In genomic region chr7:119903090-119903489, GRCh38 we compare ENCODE assay signal across 3 cellular contexts.
"Had no signal": no experiment of that assay in that cellular context is flagged by ENCODE, and none has a peak within 500 bp of the region (broad histone marks: within the 10 kb centered on the region; RNA-seq: fewer than 3 reads in every experiment).

No MANE protein-coding gene starts in this region.

- DNase-seq: GDM1, GF-D8 had no signal

- ATAC-seq: GM12878 had no signal

- H3K4me3 ChIP-seq: GM12878 had no signal
